1 cellular context compared by ENCODE assay signal in the genomic region with DNA sequence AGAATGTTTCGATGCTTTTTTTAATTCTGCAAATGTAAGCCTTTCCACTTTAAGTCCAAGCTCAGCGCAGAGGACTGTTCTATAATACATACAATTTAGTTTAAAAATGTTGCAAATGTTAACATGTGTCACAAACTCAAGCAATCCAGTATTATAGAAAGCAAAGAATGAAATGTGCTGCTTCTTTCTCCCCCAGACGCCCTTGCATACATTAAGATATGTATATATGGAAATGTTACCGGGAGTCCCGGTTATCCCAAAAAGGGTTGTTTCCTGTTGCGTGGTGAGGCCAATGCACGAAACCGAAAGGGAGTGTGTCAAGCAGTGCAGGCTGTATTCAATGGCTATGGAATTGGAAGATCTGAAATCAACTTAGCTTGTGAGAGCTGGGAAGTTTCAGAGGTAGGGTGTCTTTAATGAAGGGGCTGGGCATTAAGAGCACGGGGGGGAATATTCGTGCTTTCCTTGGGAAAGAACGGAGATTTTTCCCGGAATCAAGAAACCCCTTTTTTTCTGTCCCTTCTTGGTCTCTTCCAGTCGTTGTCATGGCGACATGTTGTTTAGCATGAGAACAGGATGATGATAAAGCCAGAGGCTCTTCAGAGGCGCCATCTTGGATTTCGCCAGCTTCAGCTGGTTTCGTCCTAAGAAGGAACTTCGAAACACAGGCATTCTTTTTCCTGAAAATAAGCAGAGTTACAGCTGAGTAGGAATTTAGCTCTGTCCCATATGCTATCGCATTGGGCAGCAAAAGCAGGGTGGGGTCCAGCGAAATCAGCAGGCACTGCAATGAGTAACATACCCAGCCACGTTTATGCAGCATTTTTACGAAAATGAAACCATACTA.
TF ChIP-seq lines count a peak whose summit lies in the region.

No MANE protein-coding gene starts in this region.

TF ChIP-seq in K562, 482 proteins besides CTCF, POLR2A, EP300 and RAD21 (continued from another document and continues in another):
- TF ChIP-seq, protein P1, sequence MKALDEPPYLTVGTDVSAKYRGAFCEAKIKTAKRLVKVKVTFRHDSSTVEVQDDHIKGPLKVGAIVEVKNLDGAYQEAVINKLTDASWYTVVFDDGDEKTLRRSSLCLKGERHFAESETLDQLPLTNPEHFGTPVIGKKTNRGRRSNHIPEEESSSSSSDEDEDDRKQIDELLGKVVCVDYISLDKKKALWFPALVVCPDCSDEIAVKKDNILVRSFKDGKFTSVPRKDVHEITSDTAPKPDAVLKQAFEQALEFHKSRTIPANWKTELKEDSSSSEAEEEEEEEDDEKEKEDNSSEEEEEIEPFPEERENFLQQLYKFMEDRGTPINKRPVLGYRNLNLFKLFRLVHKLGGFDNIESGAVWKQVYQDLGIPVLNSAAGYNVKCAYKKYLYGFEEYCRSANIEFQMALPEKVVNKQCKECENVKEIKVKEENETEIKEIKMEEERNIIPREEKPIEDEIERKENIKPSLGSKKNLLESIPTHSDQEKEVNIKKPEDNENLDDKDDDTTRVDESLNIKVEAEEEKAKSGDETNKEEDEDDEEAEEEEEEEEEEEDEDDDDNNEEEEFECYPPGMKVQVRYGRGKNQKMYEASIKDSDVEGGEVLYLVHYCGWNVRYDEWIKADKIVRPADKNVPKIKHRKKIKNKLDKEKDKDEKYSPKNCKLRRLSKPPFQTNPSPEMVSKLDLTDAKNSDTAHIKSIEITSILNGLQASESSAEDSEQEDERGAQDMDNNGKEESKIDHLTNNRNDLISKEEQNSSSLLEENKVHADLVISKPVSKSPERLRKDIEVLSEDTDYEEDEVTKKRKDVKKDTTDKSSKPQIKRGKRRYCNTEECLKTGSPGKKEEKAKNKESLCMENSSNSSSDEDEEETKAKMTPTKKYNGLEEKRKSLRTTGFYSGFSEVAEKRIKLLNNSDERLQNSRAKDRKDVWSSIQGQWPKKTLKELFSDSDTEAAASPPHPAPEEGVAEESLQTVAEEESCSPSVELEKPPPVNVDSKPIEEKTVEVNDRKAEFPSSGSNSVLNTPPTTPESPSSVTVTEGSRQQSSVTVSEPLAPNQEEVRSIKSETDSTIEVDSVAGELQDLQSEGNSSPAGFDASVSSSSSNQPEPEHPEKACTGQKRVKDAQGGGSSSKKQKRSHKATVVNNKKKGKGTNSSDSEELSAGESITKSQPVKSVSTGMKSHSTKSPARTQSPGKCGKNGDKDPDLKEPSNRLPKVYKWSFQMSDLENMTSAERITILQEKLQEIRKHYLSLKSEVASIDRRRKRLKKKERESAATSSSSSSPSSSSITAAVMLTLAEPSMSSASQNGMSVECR (CRISPR knock-in tag; IDR thresholded peaks at IDR 0.05): peak; percentile 70; the same call in 1 of the 2 replicates
- TF ChIP-seq BACH1 (tag; IDR thresholded peaks at IDR 0.05): peak; percentile 16; the same call in 1 of the 2 replicates
- peak; percentile 61 for TF ChIP-seq RBM25 (IDR thresholded peaks at IDR 0.05; ENCODE audit: low read depth, low read length, severe bottlenecking)
- no peak for TF ChIP-seq NFYB (IDR thresholded peaks at IDR 0.05; ENCODE audit: extremely low read depth, insufficient read length)
- TF ChIP-seq KAT7 (CRISPR knock-in tag; IDR thresholded peaks at IDR 0.05; ENCODE audit: borderline replicate concordance): peak; percentile 76; the same call in 1 of the 2 replicates
- TF ChIP-seq SMARCB1 (IDR thresholded peaks at IDR 0.05; ENCODE audit: insufficient read length, low read depth): no peak
- TF ChIP-seq POU5F1 (IDR thresholded peaks at IDR 0.05; ENCODE audit: borderline replicate concordance, low read depth, low read length, partially characterized antibody): peak; percentile 20
- TF ChIP-seq HMGN3 (IDR thresholded peaks at IDR 0.05; ENCODE audit: borderline replicate concordance, extremely low read depth, insufficient read length, low read depth, low read length): no peak
- no peak for TF ChIP-seq ZNF124 (CRISPR knock-in tag; IDR thresholded peaks at IDR 0.05)
- TF ChIP-seq TSC22D4 (tag; IDR thresholded peaks at IDR 0.05): no peak
- TF ChIP-seq NFIC (IDR thresholded peaks at IDR 0.05): no peak
- TF ChIP-seq COPS2 (conservative IDR thresholded peaks at IDR 0.05): no peak
- TF ChIP-seq, protein P2, sequence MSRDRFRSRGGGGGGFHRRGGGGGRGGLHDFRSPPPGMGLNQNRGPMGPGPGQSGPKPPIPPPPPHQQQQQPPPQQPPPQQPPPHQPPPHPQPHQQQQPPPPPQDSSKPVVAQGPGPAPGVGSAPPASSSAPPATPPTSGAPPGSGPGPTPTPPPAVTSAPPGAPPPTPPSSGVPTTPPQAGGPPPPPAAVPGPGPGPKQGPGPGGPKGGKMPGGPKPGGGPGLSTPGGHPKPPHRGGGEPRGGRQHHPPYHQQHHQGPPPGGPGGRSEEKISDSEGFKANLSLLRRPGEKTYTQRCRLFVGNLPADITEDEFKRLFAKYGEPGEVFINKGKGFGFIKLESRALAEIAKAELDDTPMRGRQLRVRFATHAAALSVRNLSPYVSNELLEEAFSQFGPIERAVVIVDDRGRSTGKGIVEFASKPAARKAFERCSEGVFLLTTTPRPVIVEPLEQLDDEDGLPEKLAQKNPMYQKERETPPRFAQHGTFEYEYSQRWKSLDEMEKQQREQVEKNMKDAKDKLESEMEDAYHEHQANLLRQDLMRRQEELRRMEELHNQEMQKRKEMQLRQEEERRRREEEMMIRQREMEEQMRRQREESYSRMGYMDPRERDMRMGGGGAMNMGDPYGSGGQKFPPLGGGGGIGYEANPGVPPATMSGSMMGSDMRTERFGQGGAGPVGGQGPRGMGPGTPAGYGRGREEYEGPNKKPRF (IDR thresholded peaks at IDR 0.05; ENCODE audit: low read depth, low read length): no peak
- no peak for TF ChIP-seq ZNF785 (CRISPR knock-in tag; IDR thresholded peaks at IDR 0.05)
- TF ChIP-seq BRF1 (IDR thresholded peaks at IDR 0.05; ENCODE audit: borderline replicate concordance, extremely low read depth, insufficient read length): no peak
- TF ChIP-seq, protein P3, sequence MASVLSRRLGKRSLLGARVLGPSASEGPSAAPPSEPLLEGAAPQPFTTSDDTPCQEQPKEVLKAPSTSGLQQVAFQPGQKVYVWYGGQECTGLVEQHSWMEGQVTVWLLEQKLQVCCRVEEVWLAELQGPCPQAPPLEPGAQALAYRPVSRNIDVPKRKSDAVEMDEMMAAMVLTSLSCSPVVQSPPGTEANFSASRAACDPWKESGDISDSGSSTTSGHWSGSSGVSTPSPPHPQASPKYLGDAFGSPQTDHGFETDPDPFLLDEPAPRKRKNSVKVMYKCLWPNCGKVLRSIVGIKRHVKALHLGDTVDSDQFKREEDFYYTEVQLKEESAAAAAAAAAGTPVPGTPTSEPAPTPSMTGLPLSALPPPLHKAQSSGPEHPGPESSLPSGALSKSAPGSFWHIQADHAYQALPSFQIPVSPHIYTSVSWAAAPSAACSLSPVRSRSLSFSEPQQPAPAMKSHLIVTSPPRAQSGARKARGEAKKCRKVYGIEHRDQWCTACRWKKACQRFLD (CRISPR knock-in tag; IDR thresholded peaks at IDR 0.05): no peak
- no peak for TF ChIP-seq MCM5 (IDR thresholded peaks at IDR 0.05; ENCODE audit: low read depth)
- peak; percentile 37; the same call in 1 of the 2 replicates for TF ChIP-seq TRIM28 (IDR thresholded peaks at IDR 0.05)
- TF ChIP-seq ZFP1 (CRISPR knock-in tag; IDR thresholded peaks at IDR 0.05): no peak
- TF ChIP-seq SUPT5H (IDR thresholded peaks at IDR 0.05): peak; percentile 51
- TF ChIP-seq CCNT2 (IDR thresholded peaks at IDR 0.05; ENCODE audit: borderline replicate concordance, extremely low read depth, insufficient read length, low read depth, low read length): peak; percentile 71
- no peak for TF ChIP-seq ZNF384 (IDR thresholded peaks at IDR 0.05; ENCODE audit: low read depth, low read length)
- peak; percentile 77 for TF ChIP-seq MIER1 (IDR thresholded peaks at IDR 0.05; ENCODE audit: low read depth)
- TF ChIP-seq, protein P4, sequence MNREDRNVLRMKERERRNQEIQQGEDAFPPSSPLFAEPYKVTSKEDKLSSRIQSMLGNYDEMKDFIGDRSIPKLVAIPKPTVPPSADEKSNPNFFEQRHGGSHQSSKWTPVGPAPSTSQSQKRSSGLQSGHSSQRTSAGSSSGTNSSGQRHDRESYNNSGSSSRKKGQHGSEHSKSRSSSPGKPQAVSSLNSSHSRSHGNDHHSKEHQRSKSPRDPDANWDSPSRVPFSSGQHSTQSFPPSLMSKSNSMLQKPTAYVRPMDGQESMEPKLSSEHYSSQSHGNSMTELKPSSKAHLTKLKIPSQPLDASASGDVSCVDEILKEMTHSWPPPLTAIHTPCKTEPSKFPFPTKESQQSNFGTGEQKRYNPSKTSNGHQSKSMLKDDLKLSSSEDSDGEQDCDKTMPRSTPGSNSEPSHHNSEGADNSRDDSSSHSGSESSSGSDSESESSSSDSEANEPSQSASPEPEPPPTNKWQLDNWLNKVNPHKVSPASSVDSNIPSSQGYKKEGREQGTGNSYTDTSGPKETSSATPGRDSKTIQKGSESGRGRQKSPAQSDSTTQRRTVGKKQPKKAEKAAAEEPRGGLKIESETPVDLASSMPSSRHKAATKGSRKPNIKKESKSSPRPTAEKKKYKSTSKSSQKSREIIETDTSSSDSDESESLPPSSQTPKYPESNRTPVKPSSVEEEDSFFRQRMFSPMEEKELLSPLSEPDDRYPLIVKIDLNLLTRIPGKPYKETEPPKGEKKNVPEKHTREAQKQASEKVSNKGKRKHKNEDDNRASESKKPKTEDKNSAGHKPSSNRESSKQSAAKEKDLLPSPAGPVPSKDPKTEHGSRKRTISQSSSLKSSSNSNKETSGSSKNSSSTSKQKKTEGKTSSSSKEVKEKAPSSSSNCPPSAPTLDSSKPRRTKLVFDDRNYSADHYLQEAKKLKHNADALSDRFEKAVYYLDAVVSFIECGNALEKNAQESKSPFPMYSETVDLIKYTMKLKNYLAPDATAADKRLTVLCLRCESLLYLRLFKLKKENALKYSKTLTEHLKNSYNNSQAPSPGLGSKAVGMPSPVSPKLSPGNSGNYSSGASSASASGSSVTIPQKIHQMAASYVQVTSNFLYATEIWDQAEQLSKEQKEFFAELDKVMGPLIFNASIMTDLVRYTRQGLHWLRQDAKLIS (CRISPR knock-in tag; IDR thresholded peaks at IDR 0.05): no peak; the same call in 1 of the 2 replicates
- peak; percentile 80 for TF ChIP-seq TAF9B (IDR thresholded peaks at IDR 0.05; ENCODE audit: partially characterized antibody)
- no peak for TF ChIP-seq ZC3H8 (IDR thresholded peaks at IDR 0.05)
- TF ChIP-seq ZNF140 (CRISPR knock-in tag; IDR thresholded peaks at IDR 0.05): no peak
- TF ChIP-seq RAD51 (IDR thresholded peaks at IDR 0.05; ENCODE audit: borderline replicate concordance, low read depth): no peak
- TF ChIP-seq, protein P5, sequence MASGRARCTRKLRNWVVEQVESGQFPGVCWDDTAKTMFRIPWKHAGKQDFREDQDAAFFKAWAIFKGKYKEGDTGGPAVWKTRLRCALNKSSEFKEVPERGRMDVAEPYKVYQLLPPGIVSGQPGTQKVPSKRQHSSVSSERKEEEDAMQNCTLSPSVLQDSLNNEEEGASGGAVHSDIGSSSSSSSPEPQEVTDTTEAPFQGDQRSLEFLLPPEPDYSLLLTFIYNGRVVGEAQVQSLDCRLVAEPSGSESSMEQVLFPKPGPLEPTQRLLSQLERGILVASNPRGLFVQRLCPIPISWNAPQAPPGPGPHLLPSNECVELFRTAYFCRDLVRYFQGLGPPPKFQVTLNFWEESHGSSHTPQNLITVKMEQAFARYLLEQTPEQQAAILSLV (tag; IDR thresholded peaks at IDR 0.05): no peak
- TF ChIP-seq MCM2 (IDR thresholded peaks at IDR 0.05; ENCODE audit: low read depth): no peak
- TF ChIP-seq, protein P6, sequence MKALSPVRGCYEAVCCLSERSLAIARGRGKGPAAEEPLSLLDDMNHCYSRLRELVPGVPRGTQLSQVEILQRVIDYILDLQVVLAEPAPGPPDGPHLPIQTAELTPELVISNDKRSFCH (CRISPR knock-in tag; IDR thresholded peaks at IDR 0.05): no peak
- TF ChIP-seq, protein P6 (tag; IDR thresholded peaks at IDR 0.05): no peak
- no peak for TF ChIP-seq ZNF75A (CRISPR knock-in tag; IDR thresholded peaks at IDR 0.05)
- TF ChIP-seq PURB (CRISPR knock-in tag; IDR thresholded peaks at IDR 0.05; ENCODE audit: low read depth): no peak
- no peak for TF ChIP-seq SP2 (IDR thresholded peaks at IDR 0.05; ENCODE audit: extremely low read depth, low read depth, low read length, poor library complexity, severe bottlenecking)
- TF ChIP-seq, protein P7, sequence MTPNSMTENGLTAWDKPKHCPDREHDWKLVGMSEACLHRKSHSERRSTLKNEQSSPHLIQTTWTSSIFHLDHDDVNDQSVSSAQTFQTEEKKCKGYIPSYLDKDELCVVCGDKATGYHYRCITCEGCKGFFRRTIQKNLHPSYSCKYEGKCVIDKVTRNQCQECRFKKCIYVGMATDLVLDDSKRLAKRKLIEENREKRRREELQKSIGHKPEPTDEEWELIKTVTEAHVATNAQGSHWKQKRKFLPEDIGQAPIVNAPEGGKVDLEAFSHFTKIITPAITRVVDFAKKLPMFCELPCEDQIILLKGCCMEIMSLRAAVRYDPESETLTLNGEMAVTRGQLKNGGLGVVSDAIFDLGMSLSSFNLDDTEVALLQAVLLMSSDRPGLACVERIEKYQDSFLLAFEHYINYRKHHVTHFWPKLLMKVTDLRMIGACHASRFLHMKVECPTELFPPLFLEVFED (CRISPR knock-in tag; conservative IDR thresholded peaks at IDR 0.05): peak; percentile 73; the same call in 1 of the 2 replicates
- peak; percentile 49; the same call in 1 of the 2 replicates for TF ChIP-seq HCFC1 (IDR thresholded peaks at IDR 0.05; ENCODE audit: low read depth, low read length)
- 0 out of 4 replicates have a peak, but pooled peaks of 1 of the 2 experiments have one; percentile 47 for TF ChIP-seq ETV6 (IDR thresholded peaks at IDR 0.05; ENCODE audit: borderline replicate concordance in 1 of 2, low read depth in 2 of 2, low read length in 1 of 2)
- TF ChIP-seq ETV6 (CRISPR knock-in tag; IDR thresholded peaks at IDR 0.05; ENCODE audit: borderline replicate concordance): no peak
- TF ChIP-seq DACH1 (IDR thresholded peaks at IDR 0.05; ENCODE audit: partially characterized antibody): no peak
- peak; percentile 58 for TF ChIP-seq STAT5A (IDR thresholded peaks at IDR 0.05; ENCODE audit: borderline replicate concordance, low read length)
- TF ChIP-seq, protein P8, sequence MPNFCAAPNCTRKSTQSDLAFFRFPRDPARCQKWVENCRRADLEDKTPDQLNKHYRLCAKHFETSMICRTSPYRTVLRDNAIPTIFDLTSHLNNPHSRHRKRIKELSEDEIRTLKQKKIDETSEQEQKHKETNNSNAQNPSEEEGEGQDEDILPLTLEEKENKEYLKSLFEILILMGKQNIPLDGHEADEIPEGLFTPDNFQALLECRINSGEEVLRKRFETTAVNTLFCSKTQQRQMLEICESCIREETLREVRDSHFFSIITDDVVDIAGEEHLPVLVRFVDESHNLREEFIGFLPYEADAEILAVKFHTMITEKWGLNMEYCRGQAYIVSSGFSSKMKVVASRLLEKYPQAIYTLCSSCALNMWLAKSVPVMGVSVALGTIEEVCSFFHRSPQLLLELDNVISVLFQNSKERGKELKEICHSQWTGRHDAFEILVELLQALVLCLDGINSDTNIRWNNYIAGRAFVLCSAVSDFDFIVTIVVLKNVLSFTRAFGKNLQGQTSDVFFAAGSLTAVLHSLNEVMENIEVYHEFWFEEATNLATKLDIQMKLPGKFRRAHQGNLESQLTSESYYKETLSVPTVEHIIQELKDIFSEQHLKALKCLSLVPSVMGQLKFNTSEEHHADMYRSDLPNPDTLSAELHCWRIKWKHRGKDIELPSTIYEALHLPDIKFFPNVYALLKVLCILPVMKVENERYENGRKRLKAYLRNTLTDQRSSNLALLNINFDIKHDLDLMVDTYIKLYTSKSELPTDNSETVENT (CRISPR knock-in tag; IDR thresholded peaks at IDR 0.05): no peak
